1 cellular context compared by ENCODE assay signal in the genomic region with DNA sequence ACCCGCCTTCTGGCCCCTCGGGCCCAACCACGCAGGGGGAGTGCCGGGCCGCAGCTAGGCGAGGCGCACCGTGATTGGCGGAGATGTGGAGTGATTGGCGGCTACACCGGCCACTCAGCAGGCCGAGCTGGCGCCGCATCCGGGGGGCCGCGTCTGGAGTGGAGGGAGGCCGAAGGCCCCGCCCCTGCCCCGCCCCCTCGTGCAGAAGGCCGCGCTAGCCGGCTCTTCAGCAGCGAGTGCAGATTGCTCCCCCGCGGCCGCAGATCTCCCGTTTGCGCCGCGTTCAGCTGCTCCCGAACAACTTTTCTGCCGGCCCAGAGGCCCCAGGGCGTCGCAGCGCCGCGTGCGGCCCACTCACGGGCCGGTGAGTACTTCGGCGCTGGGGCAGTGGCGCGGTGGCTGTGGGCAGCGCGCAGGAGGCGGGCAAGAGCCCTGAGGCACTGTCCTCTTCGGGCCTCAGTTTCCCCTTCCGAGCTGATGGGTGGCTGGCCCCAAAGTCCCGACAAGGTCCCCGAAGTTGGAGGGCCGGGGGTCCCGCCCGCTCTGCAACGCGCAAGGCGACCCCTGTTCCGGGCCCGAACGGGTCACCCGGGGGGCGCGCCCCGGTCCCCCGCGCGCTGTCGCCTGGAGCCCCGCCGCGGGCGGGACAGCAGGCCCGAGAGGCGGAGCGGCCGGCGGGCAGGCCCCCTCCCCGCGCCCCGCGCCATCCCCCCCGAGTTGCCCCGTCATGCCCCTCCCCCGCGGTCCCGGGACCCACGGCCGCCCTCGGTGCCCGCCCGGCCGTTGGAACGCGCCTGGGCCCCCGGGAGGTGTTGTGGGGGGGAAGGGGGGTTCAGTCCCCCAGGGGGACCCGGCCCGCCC.
TF ChIP-seq lines count a peak whose summit lies in the region.

Gene WFS1 (plus strand): TSS at position 200 of the 861 bp plus-strand sequence. CDS start 7,606 bp downstream, outside the sequence.

TF ChIP-seq in HepG2, 621 proteins besides CTCF, POLR2A, EP300 and RAD21 (continued from another document and continues in another):
- TF ChIP-seq ZNF704 (CRISPR knock-in tag; IDR thresholded peaks at IDR 0.05; ENCODE audit: borderline replicate concordance) (no peak), TBX3 (IDR thresholded peaks at IDR 0.05; ENCODE audit: borderline replicate concordance) (no peak), ARNTL (CRISPR knock-in tag; IDR thresholded peaks at IDR 0.05) (peak; percentile 35; the same call in 1 of the 2 replicates), KMT2A (CRISPR knock-in tag; IDR thresholded peaks at IDR 0.05) (peak; percentile 66), ZSCAN21 (CRISPR knock-in tag; IDR thresholded peaks at IDR 0.05; ENCODE audit: borderline replicate concordance) (0 out of 2 replicates have a peak, but pooled peaks have one; percentile 36), ZNF343 (CRISPR knock-in tag; IDR thresholded peaks at IDR 0.05) (0 out of 2 replicates have a peak, but pooled peaks have one; percentile 41), SPEN (CRISPR knock-in tag; IDR thresholded peaks at IDR 0.05; ENCODE audit: low read depth) (peak; percentile 63; the same call in 1 of the 2 replicates), ZNF724P (CRISPR knock-in tag; IDR thresholded peaks at IDR 0.05; ENCODE audit: borderline replicate concordance) (no peak), MXI1 (IDR thresholded peaks at IDR 0.05; ENCODE audit: borderline replicate concordance, low read depth, low read length) (peak; percentile 24; the same call in 1 of the 3 replicates), ZNF83 (CRISPR knock-in tag; IDR thresholded peaks at IDR 0.05; ENCODE audit: borderline replicate concordance) (no peak), ZNF224 (CRISPR knock-in tag; IDR thresholded peaks at IDR 0.05) (no peak), PHF21A (CRISPR knock-in tag; IDR thresholded peaks at IDR 0.05) (peak; percentile 56; the same call in 1 of the 2 replicates), GPBP1L1 (CRISPR knock-in tag; IDR thresholded peaks at IDR 0.05) (no peak), ZNF432 (CRISPR knock-in tag; IDR thresholded peaks at IDR 0.05; ENCODE audit: borderline replicate concordance) (no peak), MLX (CRISPR knock-in tag; IDR thresholded peaks at IDR 0.05) (no peak), ZNF441 (CRISPR knock-in tag; IDR thresholded peaks at IDR 0.05; ENCODE audit: borderline replicate concordance) (no peak), ZSCAN5A (CRISPR knock-in tag; IDR thresholded peaks at IDR 0.05; ENCODE audit: borderline replicate concordance) (no peak), SMYD3 (CRISPR knock-in tag; IDR thresholded peaks at IDR 0.05) (no peak), ZUFSP (CRISPR knock-in tag; IDR thresholded peaks at IDR 0.05; ENCODE audit: borderline replicate concordance) (no peak), ZNF761 (CRISPR knock-in tag; conservative IDR thresholded peaks at IDR 0.05) (peak; percentile 45; the same call in 1 of the 2 replicates), AGO1 (IDR thresholded peaks at IDR 0.05; ENCODE audit: low read depth, low read length, poor library complexity, severe bottlenecking) (no peak), ETV6 (CRISPR knock-in tag; conservative IDR thresholded peaks at IDR 0.05) (no peak), NRL (CRISPR knock-in tag; IDR thresholded peaks at IDR 0.05; ENCODE audit: borderline replicate concordance) (no peak), FOSL2 (CRISPR knock-in tag; IDR thresholded peaks at IDR 0.05) (no peak), ZNF280D (CRISPR knock-in tag; IDR thresholded peaks at IDR 0.05) (no peak), POLR2AphosphoS2 (IDR thresholded peaks at IDR 0.05; ENCODE audit: low read depth, low read length) (no peak), ERF (CRISPR knock-in tag; IDR thresholded peaks at IDR 0.05) (0 out of 2 replicates have a peak, but pooled peaks have one; percentile 13), NFIC (IDR thresholded peaks at IDR 0.05; ENCODE audit: low read length) (no peak), ZNF879 (CRISPR knock-in tag; IDR thresholded peaks at IDR 0.05) (no peak), ZNF576 (CRISPR knock-in tag; IDR thresholded peaks at IDR 0.05) (no peak), IKZF5 (CRISPR knock-in tag; IDR thresholded peaks at IDR 0.05) (0 out of 2 replicates have a peak, but pooled peaks have one; percentile 20), MAZ (IDR thresholded peaks at IDR 0.05; ENCODE audit: borderline replicate concordance, low read depth, low read length) (peak; percentile 86), MAZ (CRISPR knock-in tag; IDR thresholded peaks at IDR 0.05; ENCODE audit: low read depth) (peak; percentile 55; the same call in 1 of the 2 replicates), SMC3 (IDR thresholded peaks at IDR 0.05; ENCODE audit: low read length) (no peak), ZNF563 (CRISPR knock-in tag; IDR thresholded peaks at IDR 0.05) (peak; percentile 66; the same call in 1 of the 2 replicates), ZNF460 (CRISPR knock-in tag; IDR thresholded peaks at IDR 0.05; ENCODE audit: borderline replicate concordance) (no peak), ZNF619 (CRISPR knock-in tag; IDR thresholded peaks at IDR 0.05) (no peak), ZNF501 (CRISPR knock-in tag; IDR thresholded peaks at IDR 0.05) (peak; percentile 56; the same call in 1 of the 2 replicates), SP2 (CRISPR knock-in tag; IDR thresholded peaks at IDR 0.05) (peak; percentile 96), CBX5 (CRISPR knock-in tag; IDR thresholded peaks at IDR 0.05; ENCODE audit: borderline replicate concordance) (0 out of 2 replicates have a peak, but pooled peaks have one; percentile 57), PHF8 (CRISPR knock-in tag; IDR thresholded peaks at IDR 0.05) (peak; percentile 84), HDAC1 (CRISPR knock-in tag; IDR thresholded peaks at IDR 0.05) (peak; percentile 68; the same call in 1 of the 2 replicates), HNRNPUL1 (IDR thresholded peaks at IDR 0.05; ENCODE audit: low read depth, low read length) (no peak)
- TF ChIP-seq, protein P1, sequence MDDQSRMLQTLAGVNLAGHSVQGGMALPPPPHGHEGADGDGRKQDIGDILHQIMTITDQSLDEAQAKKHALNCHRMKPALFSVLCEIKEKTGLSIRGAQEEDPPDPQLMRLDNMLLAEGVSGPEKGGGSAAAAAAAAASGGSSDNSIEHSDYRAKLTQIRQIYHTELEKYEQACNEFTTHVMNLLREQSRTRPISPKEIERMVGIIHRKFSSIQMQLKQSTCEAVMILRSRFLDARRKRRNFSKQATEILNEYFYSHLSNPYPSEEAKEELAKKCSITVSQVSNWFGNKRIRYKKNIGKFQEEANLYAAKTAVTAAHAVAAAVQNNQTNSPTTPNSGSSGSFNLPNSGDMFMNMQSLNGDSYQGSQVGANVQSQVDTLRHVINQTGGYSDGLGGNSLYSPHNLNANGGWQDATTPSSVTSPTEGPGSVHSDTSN (CRISPR knock-in tag; IDR thresholded peaks at IDR 0.05; ENCODE audit: borderline replicate concordance), result peak; percentile 94; the same call in 1 of the 2 replicates
- TF ChIP-seq, protein P2, sequence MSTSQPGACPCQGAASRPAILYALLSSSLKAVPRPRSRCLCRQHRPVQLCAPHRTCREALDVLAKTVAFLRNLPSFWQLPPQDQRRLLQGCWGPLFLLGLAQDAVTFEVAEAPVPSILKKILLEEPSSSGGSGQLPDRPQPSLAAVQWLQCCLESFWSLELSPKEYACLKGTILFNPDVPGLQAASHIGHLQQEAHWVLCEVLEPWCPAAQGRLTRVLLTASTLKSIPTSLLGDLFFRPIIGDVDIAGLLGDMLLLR (CRISPR knock-in tag; IDR thresholded peaks at IDR 0.05), result no peak
- TF ChIP-seq, protein P3, sequence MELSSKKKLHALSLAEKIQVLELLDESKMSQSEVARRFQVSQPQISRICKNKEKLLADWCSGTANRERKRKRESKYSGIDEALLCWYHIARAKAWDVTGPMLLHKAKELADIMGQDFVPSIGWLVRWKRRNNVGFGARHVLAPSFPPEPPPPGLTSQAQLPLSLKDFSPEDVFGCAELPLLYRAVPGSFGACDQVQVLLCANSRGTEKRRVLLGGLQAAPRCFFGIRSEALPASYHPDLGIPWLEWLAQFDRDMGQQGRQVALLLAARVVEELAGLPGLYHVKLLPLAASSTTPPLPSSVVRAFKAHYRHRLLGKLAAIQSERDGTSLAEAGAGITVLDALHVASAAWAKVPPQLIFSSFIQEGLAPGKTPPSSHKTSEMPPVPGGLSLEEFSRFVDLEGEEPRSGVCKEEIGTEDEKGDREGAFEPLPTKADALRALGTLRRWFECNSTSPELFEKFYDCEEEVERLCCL (CRISPR knock-in tag; IDR thresholded peaks at IDR 0.05; ENCODE audit: borderline replicate concordance), result no peak
